In genomic region chr3:136151219-136151618, GRCh38 we compare ENCODE assay signal across 21 cellular contexts. TPM values are rescaled to one million over a fixed set of nuclear protein-coding genes. Genes with fewer than 3 reads are reported as not detected.
A peak's percentile ranks its signal among the peaks of the same experiment; 100 is the strongest.
DNase-seq lines count a peak whose midpoint lies in the region; ATAC-seq and TF ChIP-seq lines count a peak whose summit lies in the region.
"Had no signal": no experiment of that assay in that cellular context is flagged by ENCODE, and none has a peak within 500 bp of the region (broad histone marks: within the 10 kb centered on the region; RNA-seq: fewer than 3 reads in every experiment).

No MANE protein-coding gene starts in this region.

- no peaks in the 10 kb centered on the region for H3K27me3 ChIP-seq in foreskin keratinocyte
- no peaks in the 10 kb centered on the region for H3K27me3 ChIP-seq in lower lobe of right lung (ENCODE audit: low read depth)
- H3K27me3 ChIP-seq: brain microvascular endothelial cell, dorsolateral prefrontal cortex, esophagus squamous epithelium had no signal

- H3K4me1 ChIP-seq in foreskin keratinocyte: peaks cover 47% of the 10 kb centered on the region
- peaks cover 21% of the 10 kb centered on the region for H3K4me1 ChIP-seq in lower lobe of right lung

- H3K27ac ChIP-seq in foreskin keratinocyte (no peak overlapping the region), lower lobe of right lung (no peak overlapping the region)
- H3K27ac ChIP-seq: brain microvascular endothelial cell, esophagus squamous epithelium had no signal

- CTCF ChIA-PET in WTC11 (lab: Charles Lee): interaction anchor here (1.1 kb wide), 1 partner anchor 863 kb away, joined by 3 read pairs; no protein-coding TSS in a partner anchor

- peaks cover 18% of the 10 kb centered on the region for H3K36me3 ChIP-seq in lower lobe of right lung

- H3K27me3 Mint-ChIP-seq in WTC11 (ENCODE audit: low read depth): no peaks in the 10 kb centered on the region
- H3K27me3 Mint-ChIP-seq: activated CD4-positive, alpha-beta T cell treated with anti-CD3 and anti-CD28 coated beads, Interleukin-2, amount 10 ng/mL, durations not matched to agents 24 days and 14 days had no signal

- H3K9me3 Mint-ChIP-seq in WTC11: no peaks in the 10 kb centered on the region
- H3K9me3 Mint-ChIP-seq: activated CD4-positive, alpha-beta T cell treated with anti-CD3 and anti-CD28 coated beads, Interleukin-2, amount 10 ng/mL, durations not matched to agents 24 days and 14 days; CD8-positive, alpha-beta T cell had no signal

- H3K4me3 Mint-ChIP-seq in WTC11: no peak overlapping the region
- H3K4me3 Mint-ChIP-seq: activated CD4-positive, alpha-beta T cell treated with anti-CD3 and anti-CD28 coated beads, Interleukin-2, amount 10 ng/mL, durations not matched to agents 24 days and 14 days; CD8-positive, alpha-beta T cell had no signal

- H3K4me3 ChIP-seq in lower lobe of right lung: no peak overlapping the region
- H3K4me3 ChIP-seq: esophagus squamous epithelium, K562 had no signal

- H3K36me3 Mint-ChIP-seq in WTC11: peaks cover 12% of the 10 kb centered on the region

- peaks cover 13% of the 10 kb centered on the region for H3K4me1 Mint-ChIP-seq in WTC11

- no peaks in the 10 kb centered on the region for H3K9me3 ChIP-seq in lower lobe of right lung
- H3K9me3 ChIP-seq: esophagus squamous epithelium had no signal

- DNase-seq in Right ventricle myocardium inferior (ENCODE audit: missing footprints): peak; percentile 59
- DNase-seq in left cardiac atrium: no peak
- DNase-seq in WTC11 (ENCODE audit: low spot score): no peak
- DNase-seq in foreskin keratinocyte: peak; percentile 17 to 51
- peak; percentile 6 for DNase-seq in superior temporal gyrus (ENCODE audit: extremely low spot score)
- no peak for DNase-seq in lower lobe of right lung
- DNase-seq: activated CD4-positive, alpha-beta T cell treated with anti-CD3 and anti-CD28 coated beads, Interleukin-2, amount 10 ng/mL, durations not matched to agents 24 days and 14 days; brain microvascular endothelial cell; CD8-positive, alpha-beta T cell; DMS79 treated with DMSO at 0.1 percent for 48 hours; dorsolateral prefrontal cortex; esophagus squamous epithelium; MV-4-11; NCI-H2081; NCI-H510A treated with DMSO at 0.1 percent for 48 hours; retina; RPMI8226 had no signal

- ATAC-seq in Right ventricle myocardium inferior (no peak), left cardiac atrium (no peak), WTC11 (no peak), foreskin keratinocyte (peak; percentile 43), GM21717 (IDR thresholded peaks at IDR 0.05; ENCODE audit: unreplicated experiment) (no peak), lower lobe of right lung (no peak), HG03378 (IDR thresholded peaks at IDR 0.05; ENCODE audit: unreplicated experiment) (no peak)
- ATAC-seq: CD8-positive, alpha-beta T cell; K562; left lobe of liver had no signal

- POLR2A ChIA-PET in WTC11 (lab: Charles Lee): no interaction called here

- TF ChIP-seq CTCF in WTC11 (IDR thresholded peaks at IDR 0.05) (no peak), foreskin keratinocyte (conservative IDR thresholded peaks at IDR 0.05) (no peak), lower lobe of right lung (IDR thresholded peaks at IDR 0.05) (no peak)

- H3K27ac Mint-ChIP-seq in WTC11: 0 out of 2 replicates have a peak overlapping the region, but pooled peaks have one; percentile 8
- H3K27ac Mint-ChIP-seq: activated CD4-positive, alpha-beta T cell treated with anti-CD3 and anti-CD28 coated beads, Interleukin-2, amount 10 ng/mL, durations not matched to agents 24 days and 14 days; CD8-positive, alpha-beta T cell had no signal

- intact Hi-C loops in Right ventricle myocardium inferior (cut with DNase I): no loop called here
- intact Hi-C loops in left cardiac atrium (cut with DNase I): no loop called here
- intact Hi-C loops in lower lobe of right lung (cut with DNase I): no loop called here

TF ChIP-seq in WTC11, 78 proteins besides CTCF, POLR2A, EP300 and RAD21:
- no peak for TF ChIP-seq ZNF121 (CRISPR knock-in tag; IDR thresholded peaks at IDR 0.05)
- TF ChIP-seq SOX15 (CRISPR knock-in tag; IDR thresholded peaks at IDR 0.05): no peak
- no peak for TF ChIP-seq SMAD4 (CRISPR knock-in tag; IDR thresholded peaks at IDR 0.05)
- no peak for TF ChIP-seq TEAD4 (CRISPR knock-in tag; IDR thresholded peaks at IDR 0.05)
- TF ChIP-seq FOXK1 (CRISPR knock-in tag; IDR thresholded peaks at IDR 0.05): no peak
- TF ChIP-seq SMAD3 (CRISPR knock-in tag; IDR thresholded peaks at IDR 0.05; ENCODE audit: borderline replicate concordance): no peak
- TF ChIP-seq SP1 (CRISPR knock-in tag; conservative IDR thresholded peaks at IDR 0.05): no peak
- TF ChIP-seq ZNF512 (CRISPR knock-in tag; IDR thresholded peaks at IDR 0.05; ENCODE audit: borderline replicate concordance): no peak
- no peak for TF ChIP-seq E2F4 (CRISPR knock-in tag; IDR thresholded peaks at IDR 0.05; ENCODE audit: borderline replicate concordance, low read depth)
- TF ChIP-seq ZBTB21 (CRISPR knock-in tag; IDR thresholded peaks at IDR 0.05; ENCODE audit: borderline replicate concordance): no peak
- no peak for TF ChIP-seq ESRRA (CRISPR knock-in tag; IDR thresholded peaks at IDR 0.05; ENCODE audit: borderline replicate concordance)
- no peak for TF ChIP-seq FOXJ3 (CRISPR knock-in tag; IDR thresholded peaks at IDR 0.05; ENCODE audit: borderline replicate concordance)
- no peak for TF ChIP-seq ATF6 (CRISPR knock-in tag; IDR thresholded peaks at IDR 0.05)

RNA-seq across cellular contexts. Expression of gene MSL2, which starts 44.9 kb away (rescaled TPM):
- total RNA-seq in Right ventricle myocardium inferior (23.2 TPM), left cardiac atrium (10 to 100 TPM; 19.0 to 21.6 TPM), WTC11 (2021) (36.7 to 38.2 TPM (median 37.8 TPM) in 3 replicates), foreskin keratinocyte (22.1 and 22.2 TPM in 2 replicates), lower lobe of right lung (36.9 TPM)
- 3.8 and 4.7 TPM in 2 replicates for polyA plus RNA-seq in foreskin keratinocyte

Comparison
In these comparisons a context has a peak if more than half of its experiments do, and no peak if none do; other contexts are left out.
1. DNase-seq: peak in Right ventricle myocardium inferior (single experiment), foreskin keratinocyte (2 of 2) and superior temporal gyrus (single experiment); none in left cardiac atrium (single experiment), WTC11 (single experiment) and lower lobe of right lung (single experiment).